8 cellular contexts compared by ENCODE assay signal in the genomic region with DNA sequence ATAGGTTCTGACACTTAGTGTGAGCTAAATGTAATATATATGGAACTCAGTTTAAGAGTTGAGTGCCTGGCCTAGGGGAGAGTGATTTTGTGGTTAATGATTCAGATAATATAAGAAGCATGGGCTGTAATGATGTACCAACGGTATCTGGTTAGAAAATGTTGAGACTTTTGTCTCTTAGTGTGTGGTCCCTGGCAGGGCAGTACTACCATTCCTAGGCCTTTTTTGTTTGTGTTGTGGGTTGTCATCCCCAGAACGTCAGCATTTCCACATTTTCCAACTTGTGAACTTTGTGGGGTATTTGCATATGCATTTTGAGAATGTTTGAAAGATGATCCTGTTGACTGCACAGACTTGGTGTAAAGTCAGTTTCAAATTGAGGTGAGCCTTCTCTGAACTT. TPM values are rescaled to one million over a fixed set of nuclear protein-coding genes. Genes with fewer than 3 reads are reported as not detected.
DNase-seq lines count a peak whose midpoint lies in the region; ATAC-seq and TF ChIP-seq lines count a peak whose summit lies in the region.

No MANE protein-coding gene starts in this region.

- 37% methylated on average over 2 of the region's 2 CpGs for WGBS in mesenchymal stem cell

- H3K9me3 Mint-ChIP-seq in activated naive CD4-positive, alpha-beta T cell treated with anti-CD3 and anti-CD28 coated beads, Interleukin-2, amount 50 U/mL, for 72 hours, result peaks cover 0 to 8% of the 10 kb centered on the region in 2 donors

- POLR2A ChIA-PET in HEK293 (lab: Yijun Ruan, JAX), result no interaction called here

- no peak overlapping the region for H2BK5ac ChIP-seq in mesenchymal stem cell (ENCODE audit: low read depth, low read length, poor library complexity, severe bottlenecking)

- peaks cover 13% of the 10 kb centered on the region in 2 donors for H3K36me3 Mint-ChIP-seq in activated naive CD4-positive, alpha-beta T cell treated with anti-CD3 and anti-CD28 coated beads, Interleukin-2, amount 50 U/mL, for 72 hours

- peak in 1 of 2 donors; percentile 27 for ATAC-seq in activated naive CD4-positive, alpha-beta T cell treated with anti-CD3 and anti-CD28 coated beads, Interleukin-2, amount 50 U/mL, for 72 hours
- no peak for ATAC-seq in GM19452 (IDR thresholded peaks at IDR 0.05; ENCODE audit: unreplicated experiment)

- no peak for TF ChIP-seq CTCF in HEK293 (tag by site-specific recombination; IDR thresholded peaks at IDR 0.05)

- peak overlapping the region; percentile 89 to 96 for H3K27ac Mint-ChIP-seq in activated naive CD4-positive, alpha-beta T cell treated with anti-CD3 and anti-CD28 coated beads, Interleukin-2, amount 50 U/mL, for 72 hours

- H3K79me1 ChIP-seq in mesenchymal stem cell (replicated peaks; ENCODE audit: low read length, poor library complexity, severe bottlenecking), result peaks cover 24% of the 10 kb centered on the region

- H3K14ac ChIP-seq in mesenchymal stem cell (ENCODE audit: low read length in 2 of 2), result no peak overlapping the region

- CTCF ChIA-PET in HEK293 (lab: Yijun Ruan, JAX), result interaction anchor here (0.7 to 1.1 kb wide), 2 partner anchors 10 to 1586 kb away, joined by 3 read pairs; no protein-coding TSS in a partner anchor

- DNase-seq in ELR (ENCODE audit: low read depth) (peak; percentile 66), mesenchymal stem cell (peak; percentile 76), inferior parietal cortex (ENCODE audit: extremely low spot score) (no peak), NCI-H510A (lab: John Stamatoyannopoulos, UW) (no peak), NCI-H2196 (lab: John Stamatoyannopoulos, UW; ENCODE audit: unreplicated experiment) (no peak)
- DNase-seq in activated naive CD4-positive, alpha-beta T cell treated with anti-CD3 and anti-CD28 coated beads, Interleukin-2, amount 50 U/mL, for 72 hours (ENCODE audit: low spot score in 2 of 2), result no peak

- no peak overlapping the region for H4K91ac ChIP-seq in mesenchymal stem cell (ENCODE audit: low read length)

- H3K36me3 ChIP-seq in HEK293 (ENCODE audit: control insufficient read depth in 2 of 2, insufficient read depth in 1 of 2, low read length in 2 of 2), result no peaks in the 10 kb centered on the region
- H3K36me3 ChIP-seq in mesenchymal stem cell (ENCODE audit: control insufficient read depth in 1 of 2, insufficient read depth in 2 of 2, low read depth in 1 of 2, low read length in 2 of 2), result no peaks in the 10 kb centered on the region

- no peak overlapping the region for H2BK120ac ChIP-seq in mesenchymal stem cell (ENCODE audit: low read depth, low read length)

- no peaks in the 10 kb centered on the region for H3K9me3 ChIP-seq in HEK293 (ENCODE audit: control insufficient read depth, insufficient read depth, low read depth, low read length)
- no peaks in the 10 kb centered on the region for H3K9me3 ChIP-seq in mesenchymal stem cell (ENCODE audit: control insufficient read depth, low read length)

- H3K27ac ChIP-seq in HEK293 (ENCODE audit: extremely low read depth, low read depth, low read length) (no peak overlapping the region), mesenchymal stem cell (ENCODE audit: low read length, poor library complexity, severe bottlenecking) (no peak overlapping the region)

- no peak overlapping the region for H2BK12ac ChIP-seq in mesenchymal stem cell (ENCODE audit: low read length in 2 of 2)

- H4K8ac ChIP-seq in mesenchymal stem cell (ENCODE audit: low read length), result no peak overlapping the region

- H3K4me2 ChIP-seq in mesenchymal stem cell (ENCODE audit: low read length, poor library complexity, severe bottlenecking), result no peak overlapping the region

- no peaks in the 10 kb centered on the region for H3K27me3 ChIP-seq in mesenchymal stem cell (ENCODE audit: control insufficient read depth in 1 of 2, insufficient read depth in 1 of 2, low read length in 2 of 2)

- H2AFZ ChIP-seq in mesenchymal stem cell (ENCODE audit: low read depth, low read length), result no peak overlapping the region

- no peak overlapping the region for H2AK5ac ChIP-seq in mesenchymal stem cell (ENCODE audit: low read length, severe bottlenecking)

- H3K18ac ChIP-seq in mesenchymal stem cell (ENCODE audit: low read depth in 1 of 2, low read length in 2 of 2), result no peak overlapping the region

- H3K4me1 ChIP-seq in HEK293 (ENCODE audit: control insufficient read depth, insufficient read depth, low read length) (peaks cover 14% of the 10 kb centered on the region; the same call in 1 of the 2 replicates), mesenchymal stem cell (ENCODE audit: control insufficient read depth, insufficient read depth, low read depth, low read length) (peaks cover 3% of the 10 kb centered on the region)

- H3K4me3 ChIP-seq in HEK293 (ENCODE audit: low read depth, low read length) (no peak overlapping the region), mesenchymal stem cell (ENCODE audit: insufficient read depth in 1 of 2, low read depth in 1 of 2, low read length in 2 of 2) (no peak overlapping the region)

- H3K23ac ChIP-seq in mesenchymal stem cell (ENCODE audit: low read length in 2 of 2), result no peak overlapping the region

- H3K4ac ChIP-seq in mesenchymal stem cell (ENCODE audit: low read depth in 1 of 2, low read length in 2 of 2), result no peak overlapping the region

- H3K9ac ChIP-seq in mesenchymal stem cell (ENCODE audit: low read length), result no peak overlapping the region

- H2BK15ac ChIP-seq in mesenchymal stem cell (ENCODE audit: low read depth, poor library complexity, severe bottlenecking), result no peak overlapping the region

TF ChIP-seq in HEK293, 187 proteins besides CTCF, POLR2A, EP300 and RAD21:
- TF ChIP-seq, protein P1, sequence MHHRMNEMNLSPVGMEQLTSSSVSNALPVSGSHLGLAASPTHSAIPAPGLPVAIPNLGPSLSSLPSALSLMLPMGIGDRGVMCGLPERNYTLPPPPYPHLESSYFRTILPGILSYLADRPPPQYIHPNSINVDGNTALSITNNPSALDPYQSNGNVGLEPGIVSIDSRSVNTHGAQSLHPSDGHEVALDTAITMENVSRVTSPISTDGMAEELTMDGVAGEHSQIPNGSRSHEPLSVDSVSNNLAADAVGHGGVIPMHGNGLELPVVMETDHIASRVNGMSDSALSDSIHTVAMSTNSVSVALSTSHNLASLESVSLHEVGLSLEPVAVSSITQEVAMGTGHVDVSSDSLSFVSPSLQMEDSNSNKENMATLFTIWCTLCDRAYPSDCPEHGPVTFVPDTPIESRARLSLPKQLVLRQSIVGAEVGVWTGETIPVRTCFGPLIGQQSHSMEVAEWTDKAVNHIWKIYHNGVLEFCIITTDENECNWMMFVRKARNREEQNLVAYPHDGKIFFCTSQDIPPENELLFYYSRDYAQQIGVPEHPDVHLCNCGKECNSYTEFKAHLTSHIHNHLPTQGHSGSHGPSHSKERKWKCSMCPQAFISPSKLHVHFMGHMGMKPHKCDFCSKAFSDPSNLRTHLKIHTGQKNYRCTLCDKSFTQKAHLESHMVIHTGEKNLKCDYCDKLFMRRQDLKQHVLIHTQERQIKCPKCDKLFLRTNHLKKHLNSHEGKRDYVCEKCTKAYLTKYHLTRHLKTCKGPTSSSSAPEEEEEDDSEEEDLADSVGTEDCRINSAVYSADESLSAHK (tag by site-specific recombination; IDR thresholded peaks at IDR 0.05), result peak; percentile 81
- TF ChIP-seq ZSCAN18 (tag by site-specific recombination; IDR thresholded peaks at IDR 0.05), result no peak
- TF ChIP-seq, protein P2, sequence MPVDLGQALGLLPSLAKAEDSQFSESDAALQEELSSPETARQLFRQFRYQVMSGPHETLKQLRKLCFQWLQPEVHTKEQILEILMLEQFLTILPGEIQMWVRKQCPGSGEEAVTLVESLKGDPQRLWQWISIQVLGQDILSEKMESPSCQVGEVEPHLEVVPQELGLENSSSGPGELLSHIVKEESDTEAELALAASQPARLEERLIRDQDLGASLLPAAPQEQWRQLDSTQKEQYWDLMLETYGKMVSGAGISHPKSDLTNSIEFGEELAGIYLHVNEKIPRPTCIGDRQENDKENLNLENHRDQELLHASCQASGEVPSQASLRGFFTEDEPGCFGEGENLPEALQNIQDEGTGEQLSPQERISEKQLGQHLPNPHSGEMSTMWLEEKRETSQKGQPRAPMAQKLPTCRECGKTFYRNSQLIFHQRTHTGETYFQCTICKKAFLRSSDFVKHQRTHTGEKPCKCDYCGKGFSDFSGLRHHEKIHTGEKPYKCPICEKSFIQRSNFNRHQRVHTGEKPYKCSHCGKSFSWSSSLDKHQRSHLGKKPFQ (tag by site-specific recombination; IDR thresholded peaks at IDR 0.05), result no peak

RNA-seq across cellular contexts. Expression of gene NEK7, which starts 11.4 kb away (rescaled TPM):
- total RNA-seq in activated naive CD4-positive, alpha-beta T cell treated with anti-CD3 and anti-CD28 coated beads, Interleukin-2, amount 50 U/mL, for 72 hours, result 10 to 100 TPM; 45.5 to 60.1 TPM
- polyA plus RNA-seq in mesenchymal stem cell (2013, experiment 1 of 2), result 22.7 TPM
- polyA plus RNA-seq in mesenchymal stem cell (2013, experiment 2 of 2), result 25.2 TPM

Comparison
In these comparisons a context has a peak if more than half of its experiments do, and no peak if none do; other contexts are left out.
1. DNase-seq: peak in ELR (single experiment) and mesenchymal stem cell (single experiment); none in activated naive CD4-positive, alpha-beta T cell treated with anti-CD3 and anti-CD28 coated beads, Interleukin-2, amount 50 U/mL, for 72 hours (0 of 2), inferior parietal cortex (single experiment), NCI-H510A (single experiment) and NCI-H2196 (single experiment).